Comparison of ENCODE assay signal across 8 cellular contexts in the genomic region with DNA sequence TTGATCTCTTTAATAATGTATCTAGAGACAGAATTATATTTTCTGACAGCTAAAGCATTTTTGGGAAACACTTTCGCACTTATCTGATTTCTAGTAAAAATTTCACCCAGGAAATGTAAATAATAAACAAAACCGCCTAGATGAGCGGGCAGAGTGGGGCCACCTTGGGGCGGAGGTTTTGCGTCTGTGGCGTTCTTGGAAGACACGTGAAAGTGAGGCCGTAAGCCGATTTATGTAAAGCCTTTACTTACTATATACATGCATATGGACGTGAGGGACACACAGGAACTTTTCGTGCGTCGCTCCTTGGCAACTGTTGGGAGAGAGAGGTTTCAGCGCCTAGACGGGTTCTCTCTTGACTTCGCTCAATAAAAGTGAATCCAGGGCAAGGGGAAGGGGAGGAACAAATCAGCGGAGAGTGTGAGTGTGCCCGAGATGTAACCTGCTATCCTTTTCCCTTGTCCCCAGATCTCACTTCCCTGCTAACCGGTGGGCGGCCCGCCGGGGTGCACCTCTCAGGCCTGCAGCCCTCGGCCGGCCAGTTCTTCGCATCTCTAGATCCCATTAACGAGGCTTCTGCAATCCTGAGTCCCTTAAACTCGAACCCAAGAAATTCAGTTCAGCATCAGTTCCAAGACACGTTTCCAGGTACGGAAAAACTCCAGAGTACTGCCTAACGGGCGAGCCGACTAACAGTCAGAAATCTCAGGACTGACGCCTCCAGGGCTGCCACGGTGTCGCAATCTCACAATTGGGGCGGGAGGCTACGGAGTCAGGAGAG. TPM values are rescaled to one million over a fixed set of nuclear protein-coding genes. Genes with fewer than 3 reads are reported as not detected.
A peak's percentile ranks its signal among the peaks of the same experiment; 100 is the strongest.
DNase-seq lines count a peak whose midpoint lies in the region; ATAC-seq and TF ChIP-seq lines count a peak whose summit lies in the region.

No MANE protein-coding gene starts in this region.

- H3K27ac ChIP-seq in muscle layer of colon (ENCODE audit: low read depth, low read length): peak overlapping the region; percentile 94

- H3K27me3 ChIP-seq in muscle layer of colon (ENCODE audit: control insufficient read depth in 1 of 2, insufficient read depth in 2 of 2, low read length in 2 of 2): no peaks in the 10 kb centered on the region

- no peaks in the 10 kb centered on the region for H3K9me3 ChIP-seq in muscle layer of colon (ENCODE audit: low read length)

- peak overlapping the region; percentile 97 for H3K9ac ChIP-seq in muscle layer of colon (ENCODE audit: low read length)

- peak; percentile 4 for DNase-seq in GM03348 (ENCODE audit: low spot score)
- no peak for DNase-seq in endothelial cell (ENCODE audit: low spot score)
- no peak for DNase-seq in DMS153 treated with DMSO at 0.1 percent for 48 hours (lab: John Stamatoyannopoulos, UW; ENCODE audit: unreplicated experiment)
- DNase-seq in germinal center (ENCODE audit: low spot score): no peak
- no peak for DNase-seq in NCI-H526 treated with DMSO at 0.1 percent for 48 hours (lab: John Stamatoyannopoulos, UW)

- H3K4me3 Mint-ChIP-seq in endothelial cell (ENCODE audit: unreplicated experiment): peak overlapping the region; percentile 61

- no peak for TF ChIP-seq CTCF in endothelial cell (IDR thresholded peaks at IDR 0.05; ENCODE audit: unreplicated experiment)

- H3K4me1 ChIP-seq in muscle layer of colon (ENCODE audit: insufficient read depth, low read length): peaks cover 44% of the 10 kb centered on the region

- H3K4me3 ChIP-seq in muscle layer of colon (ENCODE audit: low read depth in 1 of 2, low read length in 2 of 2): peak overlapping the region; percentile 93 to 95

- ATAC-seq in GM18498 (IDR thresholded peaks at IDR 0.05; ENCODE audit: unreplicated experiment): no peak

- H3K9me3 Mint-ChIP-seq in endothelial cell (ENCODE audit: unreplicated experiment): no peaks in the 10 kb centered on the region

- peaks cover 45% of the 10 kb centered on the region for H3K36me3 ChIP-seq in muscle layer of colon (ENCODE audit: insufficient read depth, low read length)

- no peak overlapping the region for H3K27ac Mint-ChIP-seq in endothelial cell (ENCODE audit: unreplicated experiment)

- no peaks in the 10 kb centered on the region for H3K36me3 Mint-ChIP-seq in endothelial cell (ENCODE audit: low read depth, unreplicated experiment)

- peaks cover 57% of the 10 kb centered on the region for H3K4me1 Mint-ChIP-seq in endothelial cell (ENCODE audit: unreplicated experiment)

- peaks cover 40% of the 10 kb centered on the region for H3K27me3 Mint-ChIP-seq in endothelial cell (ENCODE audit: unreplicated experiment)

TF ChIP-seq in PFSK-1, 5 proteins besides CTCF, POLR2A, EP300 and RAD21:
- TF ChIP-seq, protein P1, sequence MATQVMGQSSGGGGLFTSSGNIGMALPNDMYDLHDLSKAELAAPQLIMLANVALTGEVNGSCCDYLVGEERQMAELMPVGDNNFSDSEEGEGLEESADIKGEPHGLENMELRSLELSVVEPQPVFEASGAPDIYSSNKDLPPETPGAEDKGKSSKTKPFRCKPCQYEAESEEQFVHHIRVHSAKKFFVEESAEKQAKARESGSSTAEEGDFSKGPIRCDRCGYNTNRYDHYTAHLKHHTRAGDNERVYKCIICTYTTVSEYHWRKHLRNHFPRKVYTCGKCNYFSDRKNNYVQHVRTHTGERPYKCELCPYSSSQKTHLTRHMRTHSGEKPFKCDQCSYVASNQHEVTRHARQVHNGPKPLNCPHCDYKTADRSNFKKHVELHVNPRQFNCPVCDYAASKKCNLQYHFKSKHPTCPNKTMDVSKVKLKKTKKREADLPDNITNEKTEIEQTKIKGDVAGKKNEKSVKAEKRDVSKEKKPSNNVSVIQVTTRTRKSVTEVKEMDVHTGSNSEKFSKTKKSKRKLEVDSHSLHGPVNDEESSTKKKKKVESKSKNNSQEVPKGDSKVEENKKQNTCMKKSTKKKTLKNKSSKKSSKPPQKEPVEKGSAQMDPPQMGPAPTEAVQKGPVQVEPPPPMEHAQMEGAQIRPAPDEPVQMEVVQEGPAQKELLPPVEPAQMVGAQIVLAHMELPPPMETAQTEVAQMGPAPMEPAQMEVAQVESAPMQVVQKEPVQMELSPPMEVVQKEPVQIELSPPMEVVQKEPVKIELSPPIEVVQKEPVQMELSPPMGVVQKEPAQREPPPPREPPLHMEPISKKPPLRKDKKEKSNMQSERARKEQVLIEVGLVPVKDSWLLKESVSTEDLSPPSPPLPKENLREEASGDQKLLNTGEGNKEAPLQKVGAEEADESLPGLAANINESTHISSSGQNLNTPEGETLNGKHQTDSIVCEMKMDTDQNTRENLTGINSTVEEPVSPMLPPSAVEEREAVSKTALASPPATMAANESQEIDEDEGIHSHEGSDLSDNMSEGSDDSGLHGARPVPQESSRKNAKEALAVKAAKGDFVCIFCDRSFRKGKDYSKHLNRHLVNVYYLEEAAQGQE (IDR thresholded peaks at IDR 0.05; ENCODE audit: insufficient read depth in 1 of 2, low read depth in 2 of 2, low read length in 2 of 2): no peak
- TF ChIP-seq SIN3A (IDR thresholded peaks at IDR 0.05; ENCODE audit: borderline replicate concordance, insufficient read depth, low read length): peak; percentile 41; the same call in 1 of the 2 replicates
TF ChIP-seq in PFSK-1: peak in this region for 1.

RNA-seq across cellular contexts. Expression of a gene that starts 1.7 kb away (rescaled TPM):
- polyA plus RNA-seq in PFSK-1 (2012; ENCODE audit: insufficient read length, low read depth): 18.4 TPM
- total RNA-seq in endothelial cell (ENCODE audit: unreplicated experiment): 1.4 TPM
